In the genomic region with DNA sequence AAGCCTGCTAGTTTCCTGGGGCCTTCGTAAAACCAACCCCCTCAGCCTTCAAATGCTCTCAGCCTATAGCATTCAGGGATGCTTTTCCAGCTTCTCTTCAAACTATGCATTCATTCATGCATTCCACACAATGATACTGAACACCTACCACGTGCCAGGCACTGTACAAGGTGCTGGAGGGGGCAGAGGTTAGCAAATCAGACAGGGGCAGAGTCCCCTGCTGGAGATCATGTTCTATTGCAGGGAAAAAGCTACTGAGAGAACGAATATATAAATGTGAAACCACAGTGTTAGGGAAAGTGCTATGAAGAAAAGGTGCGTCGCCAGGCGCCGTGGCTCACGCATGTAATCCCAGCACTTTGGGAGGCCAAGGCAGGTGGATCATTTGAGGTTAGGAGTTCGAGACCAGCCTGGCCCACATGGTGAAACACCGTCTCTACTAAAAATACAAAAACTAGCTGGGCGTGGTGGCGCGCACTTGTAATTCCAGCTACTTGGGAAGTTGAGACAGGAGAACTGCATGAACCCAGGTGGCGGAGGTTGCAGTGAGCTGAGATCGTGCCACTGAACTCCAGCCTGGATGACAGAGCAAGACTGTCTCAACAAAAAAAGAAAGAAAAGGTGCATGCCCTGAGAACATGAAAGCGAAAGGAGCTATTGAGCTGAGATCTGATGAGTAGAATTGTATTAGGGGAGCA, we compare ENCODE assay signal across 2 cellular contexts.
TF ChIP-seq lines count a peak whose summit lies in the region.

No MANE protein-coding gene starts in this region.

TF ChIP-seq in GM23338, 12 proteins besides CTCF, POLR2A, EP300 and RAD21:
- TF ChIP-seq, protein P1, sequence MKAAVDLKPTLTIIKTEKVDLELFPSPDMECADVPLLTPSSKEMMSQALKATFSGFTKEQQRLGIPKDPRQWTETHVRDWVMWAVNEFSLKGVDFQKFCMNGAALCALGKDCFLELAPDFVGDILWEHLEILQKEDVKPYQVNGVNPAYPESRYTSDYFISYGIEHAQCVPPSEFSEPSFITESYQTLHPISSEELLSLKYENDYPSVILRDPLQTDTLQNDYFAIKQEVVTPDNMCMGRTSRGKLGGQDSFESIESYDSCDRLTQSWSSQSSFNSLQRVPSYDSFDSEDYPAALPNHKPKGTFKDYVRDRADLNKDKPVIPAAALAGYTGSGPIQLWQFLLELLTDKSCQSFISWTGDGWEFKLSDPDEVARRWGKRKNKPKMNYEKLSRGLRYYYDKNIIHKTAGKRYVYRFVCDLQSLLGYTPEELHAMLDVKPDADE (IDR thresholded peaks at IDR 0.05): no peak
TF ChIP-seq in GM23338: peak in this region for 0.

TF ChIP-seq in K562, 482 proteins besides CTCF, POLR2A, EP300 and RAD21 (continued from another document):
- TF ChIP-seq, protein P2, sequence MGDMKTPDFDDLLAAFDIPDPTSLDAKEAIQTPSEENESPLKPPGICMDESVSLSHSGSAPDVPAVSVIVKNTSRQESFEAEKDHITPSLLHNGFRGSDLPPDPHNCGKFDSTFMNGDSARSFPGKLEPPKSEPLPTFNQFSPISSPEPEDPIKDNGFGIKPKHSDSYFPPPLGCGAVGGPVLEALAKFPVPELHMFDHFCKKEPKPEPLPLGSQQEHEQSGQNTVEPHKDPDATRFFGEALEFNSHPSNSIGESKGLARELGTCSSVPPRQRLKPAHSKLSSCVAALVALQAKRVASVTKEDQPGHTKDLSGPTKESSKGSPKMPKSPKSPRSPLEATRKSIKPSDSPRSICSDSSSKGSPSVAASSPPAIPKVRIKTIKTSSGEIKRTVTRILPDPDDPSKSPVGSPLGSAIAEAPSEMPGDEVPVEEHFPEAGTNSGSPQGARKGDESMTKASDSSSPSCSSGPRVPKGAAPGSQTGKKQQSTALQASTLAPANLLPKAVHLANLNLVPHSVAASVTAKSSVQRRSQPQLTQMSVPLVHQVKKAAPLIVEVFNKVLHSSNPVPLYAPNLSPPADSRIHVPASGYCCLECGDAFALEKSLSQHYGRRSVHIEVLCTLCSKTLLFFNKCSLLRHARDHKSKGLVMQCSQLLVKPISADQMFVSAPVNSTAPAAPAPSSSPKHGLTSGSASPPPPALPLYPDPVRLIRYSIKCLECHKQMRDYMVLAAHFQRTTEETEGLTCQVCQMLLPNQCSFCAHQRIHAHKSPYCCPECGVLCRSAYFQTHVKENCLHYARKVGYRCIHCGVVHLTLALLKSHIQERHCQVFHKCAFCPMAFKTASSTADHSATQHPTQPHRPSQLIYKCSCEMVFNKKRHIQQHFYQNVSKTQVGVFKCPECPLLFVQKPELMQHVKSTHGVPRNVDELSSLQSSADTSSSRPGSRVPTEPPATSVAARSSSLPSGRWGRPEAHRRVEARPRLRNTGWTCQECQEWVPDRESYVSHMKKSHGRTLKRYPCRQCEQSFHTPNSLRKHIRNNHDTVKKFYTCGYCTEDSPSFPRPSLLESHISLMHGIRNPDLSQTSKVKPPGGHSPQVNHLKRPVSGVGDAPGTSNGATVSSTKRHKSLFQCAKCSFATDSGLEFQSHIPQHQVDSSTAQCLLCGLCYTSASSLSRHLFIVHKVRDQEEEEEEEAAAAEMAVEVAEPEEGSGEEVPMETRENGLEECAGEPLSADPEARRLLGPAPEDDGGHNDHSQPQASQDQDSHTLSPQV (IDR thresholded peaks at IDR 0.05): no peak
- no peak for TF ChIP-seq MCM7 (IDR thresholded peaks at IDR 0.05)
- no peak for TF ChIP-seq ZNF133 (CRISPR knock-in tag; IDR thresholded peaks at IDR 0.05)
- no peak for TF ChIP-seq ZNF232 (CRISPR knock-in tag; IDR thresholded peaks at IDR 0.05)
- no peak for TF ChIP-seq ETV6 (IDR thresholded peaks at IDR 0.05; ENCODE audit: borderline replicate concordance in 1 of 2, low read depth in 2 of 2, low read length in 1 of 2)
- TF ChIP-seq ETV6 (CRISPR knock-in tag; IDR thresholded peaks at IDR 0.05; ENCODE audit: borderline replicate concordance): no peak
- TF ChIP-seq KDM2B (CRISPR knock-in tag; IDR thresholded peaks at IDR 0.05): no peak
- TF ChIP-seq NBN (IDR thresholded peaks at IDR 0.05; ENCODE audit: low read depth): no peak
- TF ChIP-seq FIP1L1 (IDR thresholded peaks at IDR 0.05; ENCODE audit: low read depth, low read length, poor library complexity, severe bottlenecking): no peak
- TF ChIP-seq, protein P3, sequence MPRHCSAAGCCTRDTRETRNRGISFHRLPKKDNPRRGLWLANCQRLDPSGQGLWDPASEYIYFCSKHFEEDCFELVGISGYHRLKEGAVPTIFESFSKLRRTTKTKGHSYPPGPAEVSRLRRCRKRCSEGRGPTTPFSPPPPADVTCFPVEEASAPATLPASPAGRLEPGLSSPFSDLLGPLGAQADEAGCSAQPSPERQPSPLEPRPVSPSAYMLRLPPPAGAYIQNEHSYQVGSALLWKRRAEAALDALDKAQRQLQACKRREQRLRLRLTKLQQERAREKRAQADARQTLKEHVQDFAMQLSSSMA (CRISPR knock-in tag; IDR thresholded peaks at IDR 0.05): no peak
- no peak for TF ChIP-seq HNRNPH1 (optimal IDR thresholded peaks at IDR 0.05; ENCODE audit: low read depth, low read length)
- TF ChIP-seq SP1 (CRISPR knock-in tag; IDR thresholded peaks at IDR 0.05): no peak
- no peak for TF ChIP-seq ZNF766 (CRISPR knock-in tag; conservative IDR thresholded peaks at IDR 0.05)
- no peak for TF ChIP-seq MCM5 (IDR thresholded peaks at IDR 0.05; ENCODE audit: low read depth)
- TF ChIP-seq ZNF79 (CRISPR knock-in tag; IDR thresholded peaks at IDR 0.05; ENCODE audit: low read depth): no peak
- TF ChIP-seq, protein P4, sequence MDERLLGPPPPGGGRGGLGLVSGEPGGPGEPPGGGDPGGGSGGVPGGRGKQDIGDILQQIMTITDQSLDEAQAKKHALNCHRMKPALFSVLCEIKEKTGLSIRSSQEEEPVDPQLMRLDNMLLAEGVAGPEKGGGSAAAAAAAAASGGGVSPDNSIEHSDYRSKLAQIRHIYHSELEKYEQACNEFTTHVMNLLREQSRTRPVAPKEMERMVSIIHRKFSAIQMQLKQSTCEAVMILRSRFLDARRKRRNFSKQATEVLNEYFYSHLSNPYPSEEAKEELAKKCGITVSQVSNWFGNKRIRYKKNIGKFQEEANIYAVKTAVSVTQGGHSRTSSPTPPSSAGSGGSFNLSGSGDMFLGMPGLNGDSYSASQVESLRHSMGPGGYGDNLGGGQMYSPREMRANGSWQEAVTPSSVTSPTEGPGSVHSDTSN (CRISPR knock-in tag; IDR thresholded peaks at IDR 0.05; ENCODE audit: low read depth): no peak
- TF ChIP-seq, protein P4 (tag; conservative IDR thresholded peaks at IDR 0.05; ENCODE audit: low read depth): no peak
- no peak for TF ChIP-seq EGR1 (conservative IDR thresholded peaks at IDR 0.05)
- TF ChIP-seq THRAP3 (IDR thresholded peaks at IDR 0.05; ENCODE audit: borderline replicate concordance): no peak
